Comparison of ENCODE assay signal across 13 cellular contexts in the genomic region with DNA sequence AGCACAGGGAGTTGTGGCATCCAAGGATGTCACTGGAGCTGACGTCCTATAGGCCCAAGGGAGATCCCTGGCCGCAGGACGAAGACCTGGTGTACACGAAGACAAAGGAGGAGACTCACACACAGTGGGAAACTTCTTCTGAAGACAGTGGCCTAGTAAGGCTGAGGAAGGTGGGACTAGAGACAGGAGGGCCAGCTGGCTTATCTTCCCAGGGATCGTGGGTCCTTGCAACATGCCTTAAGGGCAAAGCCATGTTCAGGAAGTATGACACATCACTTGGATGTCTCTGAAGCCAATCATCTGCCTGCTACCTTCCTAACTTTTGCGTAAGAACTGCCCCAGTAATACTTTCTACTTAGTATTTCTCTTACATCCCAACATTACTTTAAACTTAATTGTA. TPM values are rescaled to one million over a fixed set of nuclear protein-coding genes. Genes with fewer than 3 reads are reported as not detected.
A peak's percentile ranks its signal among the peaks of the same experiment; 100 is the strongest.
DNase-seq lines count a peak whose midpoint lies in the region; ATAC-seq, FAIRE-seq and TF ChIP-seq lines count a peak whose summit lies in the region.
"Had no signal": no experiment of that assay in that cellular context is flagged by ENCODE, and none has a peak within 500 bp of the region (broad histone marks: within the 10 kb centered on the region; RNA-seq: fewer than 3 reads in every experiment).

No MANE protein-coding gene starts in this region.

- DNase-seq in A549 (ENCODE audit: low read depth in 1 of 2, low spot score in 1 of 2): peak; percentile 50 to 74
- DNase-seq in HCEC 1CT: peak; percentile 64
- peak; percentile 98 for DNase-seq in RPMI7951 (ENCODE audit: low read depth)
- DNase-seq in Right ventricle myocardium superior: no peak
- DNase-seq in immature natural killer cell: no peak
- DNase-seq: NCI-H446 treated with DMSO at 0.1 percent for 48 hours, posterior cingulate gyrus, T-helper 2 cell, tibial artery had no signal

- ATAC-seq in A549: peak; percentile 63 to 70; a peak in 5 of 6 replicates
- peak; percentile 46 for ATAC-seq in esophagus mucosa
- no peak for ATAC-seq in Right ventricle myocardium superior (ENCODE audit: poor library complexity)
- no peak for ATAC-seq in HG03521 (IDR thresholded peaks at IDR 0.05; ENCODE audit: unreplicated experiment)
- no peak for ATAC-seq in HG02884 (IDR thresholded peaks at IDR 0.05; ENCODE audit: unreplicated experiment)

- no peak for FAIRE-seq in A549 (lab: Jason Lieb, UNC)

- H3K9me3 Mint-ChIP-seq in immature natural killer cell: no peaks in the 10 kb centered on the region

- CTCF ChIA-PET in A549 (lab: Yijun Ruan, JAX): interaction anchor here (0.6 to 8.1 kb wide), 7 partner anchors 11 to 367 kb away, joined by 3 to 94 read pairs (median 3); no protein-coding TSS in a partner anchor

- H3K4me1 ChIP-seq in A549: peaks cover 24% of the 10 kb centered on the region
- H3K4me1 ChIP-seq: tibial artery had no signal

- H3K4me2 ChIP-seq in A549: peak overlapping the region; percentile 35
- H3K4me2 ChIP-seq: BLaER1 had no signal

- H3K27ac ChIP-seq in A549: peak overlapping the region in 1 of 2 experiments; percentile 47; a peak in 3 of 6 replicates
- H3K27ac ChIP-seq: BLaER1, tibial artery had no signal

- intact Hi-C loops in Right ventricle myocardium superior (cut with DNase I): no loop called here

- no peak for TF ChIP-seq RAD21 in A549 (conservative IDR thresholded peaks at IDR 0.05 in 1 of 2, IDR thresholded peaks at IDR 0.05 in 1 of 2)

- no peak overlapping the region for H3K4me3 Mint-ChIP-seq in immature natural killer cell

- WGBS in A549 (ENCODE audit: missing lambda C conversion rate): 76% methylated on average over 6 of the region's 6 CpGs

- no peak for TF ChIP-seq POLR2A in A549 (IDR thresholded peaks at IDR 0.05; ENCODE audit: low read length)

- no peaks in the 10 kb centered on the region for H3K36me3 Mint-ChIP-seq in immature natural killer cell

- no peak overlapping the region for H3K4me3 ChIP-seq in A549
- H3K4me3 ChIP-seq: BLaER1, tibial artery had no signal

- no peak for TF ChIP-seq CTCF in A549 (IDR thresholded peaks at IDR 0.05)

- no peak overlapping the region for H3K27ac Mint-ChIP-seq in immature natural killer cell

- POLR2A ChIA-PET in A549 (lab: Yijun Ruan, JAX): no interaction called here

- no peak for TF ChIP-seq EP300 in A549 (IDR thresholded peaks at IDR 0.05)

- H3K27me3 Mint-ChIP-seq in immature natural killer cell (ENCODE audit: low read depth in 3 of 3): peaks cover 0 to 5% (median 4%) of the 10 kb centered on the region in 3 donors

- no peaks in the 10 kb centered on the region for H3K9me3 ChIP-seq in A549
- H3K9me3 ChIP-seq: BLaER1, tibial artery had no signal

- no peaks in the 10 kb centered on the region for H3K4me1 Mint-ChIP-seq in immature natural killer cell

TF ChIP-seq in A549, 52 proteins besides CTCF, POLR2A, EP300 and RAD21:
- TF ChIP-seq FOSL2 (IDR thresholded peaks at IDR 0.05) (peak; percentile 21; the same call in 1 of the 2 replicates), FOSL2 (CRISPR knock-in tag; IDR thresholded peaks at IDR 0.05) (no peak; the same call in 1 of the 2 replicates), JUNB (IDR thresholded peaks at IDR 0.05) (no peak), HEYL (CRISPR knock-in tag; IDR thresholded peaks at IDR 0.05) (0 out of 2 replicates have a peak, but pooled peaks have one; percentile 36), MAFK (IDR thresholded peaks at IDR 0.05; ENCODE audit: partially characterized antibody) (no peak), CBX8 (IDR thresholded peaks at IDR 0.05) (no peak), GATA3 (IDR thresholded peaks at IDR 0.05; ENCODE audit: borderline replicate concordance) (peak; percentile 47; the same call in 1 of the 2 replicates), CEBPB (IDR thresholded peaks at IDR 0.05) (peak; percentile 35 to 51; a peak in 2 of 4 replicates), RCOR1 (IDR thresholded peaks at IDR 0.05; ENCODE audit: low read depth, low read length) (no peak), ZC3H11A (IDR thresholded peaks at IDR 0.05) (no peak)
TF ChIP-seq in A549: peak in this region for 4.

RNA-seq across cellular contexts. Expression of gene NOX5, which starts 30.4 kb away (rescaled TPM):
- 0.13 and 0.22 TPM in 2 replicates for polyA plus RNA-seq in A549 (2011; rRNA removed)
- 0.11 and 0.12 TPM in 2 replicates for polyA plus RNA-seq in A549 (2012; cell fraction: cytosol; rRNA removed)
- 0.35 and 0.51 TPM in 2 replicates for polyA plus RNA-seq in A549 (2012; cell fraction: nucleus; rRNA removed)
- polyA plus RNA-seq in A549 (2017; fragmentation: RNase III; extraction: RNeasy Plus Mini Kit Qiagen cat#74134 plus additional on column Dnase treatment): 0.17 to 0.25 TPM (median 0.19 TPM) in 3 replicates
- polyA minus RNA-seq in A549 (2011; rRNA and poly(A)+ RNA removed): 0.34 and 0.50 TPM in 2 replicates
- 2.2 and 2.9 TPM in 2 replicates for total RNA-seq in RPMI7951 (2014; rRNA removed; shearing (Covaris generic))
- total RNA-seq in esophagus mucosa: 0.44 TPM
- total RNA-seq in Right ventricle myocardium superior: not detected
- 1 to 10 TPM in 1 of 3 donors, not detected in 2; 1.1 TPM for polyA plus RNA-seq in immature natural killer cell

Comparison
In these comparisons a context has a peak if more than half of its experiments do, and no peak if none do; other contexts are left out.
1. ATAC-seq: peak in A549 (2 of 2) and esophagus mucosa (single experiment); none in Right ventricle myocardium superior (single experiment), HG03521 (single experiment) and HG02884 (single experiment).
2. DNase-seq: peak in A549 (2 of 2), HCEC 1CT (single experiment) and RPMI7951 (single experiment); none in Right ventricle myocardium superior (single experiment) and immature natural killer cell (0 of 3).